ENCODE assay signal across 26 cellular contexts in genomic region chr3:8516783-8517182, GRCh38.
"Had no signal": no experiment of that assay in that cellular context is flagged by ENCODE, and none has a peak within 500 bp of the region (broad histone marks: within the 10 kb centered on the region; RNA-seq: fewer than 3 reads in every experiment).

No MANE protein-coding gene starts in this region.

- H3K27me3 Mint-ChIP-seq: stimulated activated memory B cell treated with anti-CD40 and anti-IgM and Interleukin-4, amounts not matched to agents 10 μg/mL and 1 μg/mL and 100 μg/mL, for 72 hours; type B pancreatic cell had no signal

- H3K4me1 ChIP-seq: breast epithelium had no signal

- H3K27ac Mint-ChIP-seq: activated CD4-positive, alpha-beta T cell treated with anti-CD3 and anti-CD28 coated beads, Interleukin-2, amount 10 ng/mL, durations not matched to agents 24 days and 14 days; activated CD8-positive, alpha-beta memory T cell treated with anti-CD3 and anti-CD28 coated beads, Interleukin-2, amount 10 ng/mL, durations not matched to agents 7 days and 5 days; activated CD8-positive, alpha-beta T cell treated with anti-CD3 and anti-CD28 coated beads for 36 hours; activated naive CD8-positive, alpha-beta T cell treated with anti-CD3 and anti-CD28 coated beads, Interleukin-2, amount 50 U/mL, for 24 hours; activated T-helper 1 cell treated with anti-CD3 and anti-CD28 coated beads, Interleukin-12 subunit alpha, Interleukin-12 subunit beta, Interleukin-2, Interleukin-4 antibody, amounts not matched to agents 30 ng/mL and 10 ng/mL and 1 ng/mL, durations not matched to agents 14 hours and 24 hours and 36 hours; natural killer cell treated with Interleukin-12 subunit alpha and Interleukin-12 subunit beta and Interleukin-15 and Interleukin-18, amount 100 ng/mL, for 72 hours; stimulated activated memory B cell treated with anti-CD40 and anti-IgM and Interleukin-4, amounts not matched to agents 10 μg/mL and 1 μg/mL and 100 μg/mL, for 72 hours; type B pancreatic cell had no signal

- H3K36me3 ChIP-seq: breast epithelium, gastroesophageal sphincter, neutrophil had no signal

- H3K27ac ChIP-seq: neutrophil, suprapubic skin had no signal

- H3K36me3 Mint-ChIP-seq: activated CD8-positive, alpha-beta memory T cell treated with anti-CD3 and anti-CD28 coated beads, Interleukin-2, amount 10 ng/mL, durations not matched to agents 7 days and 5 days; natural killer cell treated with Interleukin-12 subunit alpha and Interleukin-12 subunit beta and Interleukin-15 and Interleukin-18, amount 100 ng/mL, for 72 hours had no signal

- FAIRE-seq: small intestine had no signal

- H3K4me3 Mint-ChIP-seq: activated CD4-positive, alpha-beta T cell treated with anti-CD3 and anti-CD28 coated beads, Interleukin-2, amount 10 ng/mL, durations not matched to agents 24 days and 14 days; activated CD8-positive, alpha-beta memory T cell treated with anti-CD3 and anti-CD28 coated beads, Interleukin-2, amount 10 ng/mL, durations not matched to agents 7 days and 5 days; activated CD8-positive, alpha-beta T cell treated with anti-CD3 and anti-CD28 coated beads for 36 hours; activated naive CD8-positive, alpha-beta T cell treated with anti-CD3 and anti-CD28 coated beads, Interleukin-2, amount 50 U/mL, for 24 hours; activated T-helper 1 cell treated with anti-CD3 and anti-CD28 coated beads, Interleukin-12 subunit alpha, Interleukin-12 subunit beta, Interleukin-2, Interleukin-4 antibody, amounts not matched to agents 30 ng/mL and 10 ng/mL and 1 ng/mL, durations not matched to agents 14 hours and 24 hours and 36 hours; central memory CD8-positive, alpha-beta T cell; natural killer cell treated with Interleukin-12 subunit alpha and Interleukin-12 subunit beta and Interleukin-15 and Interleukin-18, amount 100 ng/mL, for 72 hours; stimulated activated memory B cell treated with anti-CD40 and anti-IgM and Interleukin-4, amounts not matched to agents 10 μg/mL and 1 μg/mL and 100 μg/mL, for 72 hours; type B pancreatic cell had no signal

- H3K27me3 ChIP-seq: breast epithelium, esophagus squamous epithelium, gastroesophageal sphincter, neutrophil, stomach, suprapubic skin had no signal

- ATAC-seq: activated CD8-positive, alpha-beta memory T cell treated with anti-CD3 and anti-CD28 coated beads, Interleukin-2, amount 10 ng/mL, durations not matched to agents 7 days and 5 days; activated CD8-positive, alpha-beta T cell treated with anti-CD3 and anti-CD28 coated beads for 36 hours; activated naive CD8-positive, alpha-beta T cell treated with anti-CD3 and anti-CD28 coated beads, Interleukin-2, amount 50 U/mL, for 24 hours; gastroesophageal sphincter; natural killer cell treated with Interleukin-12 subunit alpha and Interleukin-12 subunit beta and Interleukin-15 and Interleukin-18, amount 100 ng/mL, for 72 hours; sciatic nerve; stimulated activated memory B cell treated with anti-CD40 and anti-IgM and Interleukin-4, amounts not matched to agents 10 μg/mL and 1 μg/mL and 100 μg/mL, for 72 hours had no signal

- H3K4me1 Mint-ChIP-seq: activated CD4-positive, alpha-beta T cell treated with anti-CD3 and anti-CD28 coated beads, Interleukin-2, amount 10 ng/mL, durations not matched to agents 24 days and 14 days; activated CD8-positive, alpha-beta memory T cell treated with anti-CD3 and anti-CD28 coated beads, Interleukin-2, amount 10 ng/mL, durations not matched to agents 7 days and 5 days; activated naive CD8-positive, alpha-beta T cell treated with anti-CD3 and anti-CD28 coated beads, Interleukin-2, amount 50 U/mL, for 24 hours; central memory CD8-positive, alpha-beta T cell had no signal

- DNase-seq: activated CD4-positive, alpha-beta T cell treated with anti-CD3 and anti-CD28 coated beads, Interleukin-2, amount 10 ng/mL, durations not matched to agents 24 days and 14 days; activated CD8-positive, alpha-beta memory T cell treated with anti-CD3 and anti-CD28 coated beads, Interleukin-2, amount 10 ng/mL, durations not matched to agents 7 days and 5 days; activated CD8-positive, alpha-beta T cell treated with anti-CD3 and anti-CD28 coated beads for 36 hours; activated gamma-delta T cell; activated naive CD4-positive, alpha-beta T cell treated with anti-CD3 and anti-CD28 coated beads, Interleukin-2, amount 50 U/mL, for 16 hours; activated naive CD8-positive, alpha-beta T cell treated with anti-CD3 and anti-CD28 coated beads, Interleukin-2, amount 50 U/mL, for 24 hours; activated T-cell treated with anti-CD3 and anti-CD28 coated beads for 4 hours; anterior cingulate cortex; esophagus squamous epithelium; head of caudate nucleus; hypothalamus; left ventricle myocardium superior; small intestine; stimulated activated CD4-positive, alpha-beta T cell treated with anti-CD3 and anti-CD28 coated beads, Interleukin-15, amount 100 ng/mL, for 24 hours; stomach had no signal

- H3K4me3 ChIP-seq: breast epithelium, coronary artery, esophagus squamous epithelium, gastroesophageal sphincter, stomach, suprapubic skin had no signal

- H3K9me3 ChIP-seq: breast epithelium, esophagus squamous epithelium, gastroesophageal sphincter, neutrophil, stomach, suprapubic skin had no signal

- H3K9me3 Mint-ChIP-seq: activated CD8-positive, alpha-beta T cell treated with anti-CD3 and anti-CD28 coated beads for 36 hours; activated naive CD8-positive, alpha-beta T cell treated with anti-CD3 and anti-CD28 coated beads, Interleukin-2, amount 50 U/mL, for 24 hours; activated T-helper 1 cell treated with anti-CD3 and anti-CD28 coated beads, Interleukin-12 subunit alpha, Interleukin-12 subunit beta, Interleukin-2, Interleukin-4 antibody, amounts not matched to agents 30 ng/mL and 10 ng/mL and 1 ng/mL, durations not matched to agents 14 hours and 24 hours and 36 hours; natural killer cell treated with Interleukin-12 subunit alpha and Interleukin-12 subunit beta and Interleukin-15 and Interleukin-18, amount 100 ng/mL, for 72 hours; stimulated activated memory B cell treated with anti-CD40 and anti-IgM and Interleukin-4, amounts not matched to agents 10 μg/mL and 1 μg/mL and 100 μg/mL, for 72 hours had no signal
